Comparison of ENCODE assay signal across 24 cellular contexts in genomic region chr6:135906542-135906941, GRCh38. TPM values are rescaled to one million over a fixed set of nuclear protein-coding genes. Genes with fewer than 3 reads are reported as not detected.
DNase-seq lines count a peak whose midpoint lies in the region; ATAC-seq, FAIRE-seq and TF ChIP-seq lines count a peak whose summit lies in the region.
"Had no signal": no experiment of that assay in that cellular context is flagged by ENCODE, and none has a peak within 500 bp of the region (broad histone marks: within the 10 kb centered on the region; RNA-seq: fewer than 3 reads in every experiment).

No MANE protein-coding gene starts in this region.

- CTCF ChIA-PET in CD8-positive, alpha-beta T cell (lab: Charles Lee): interaction anchor here (0.7 to 5.4 kb wide), 4 partner anchors 15 to 370 kb away, joined by 3 to 114 read pairs (median 6); no protein-coding TSS in a partner anchor

- H3K9ac ChIP-seq in mesenchymal stem cell (ENCODE audit: low read length): no peak overlapping the region

- no peak overlapping the region for H3K27ac Mint-ChIP-seq in CD8-positive, alpha-beta T cell
- H3K27ac Mint-ChIP-seq: activated naive CD8-positive, alpha-beta T cell; activated T-cell treated with anti-CD3 and anti-CD28 coated beads, Interleukin-2, amount 50 U/mL, for 72 hours; T-helper 2 cell treated with Interferon-gamma antibody and Interleukin-4, amounts not matched to agents 5 μg/mL and 100 μg/mL, for 36 hours had no signal

- H3K27ac ChIP-seq in mesenchymal stem cell (ENCODE audit: low read length, poor library complexity, severe bottlenecking): no peak overlapping the region
- H3K27ac ChIP-seq in CD8-positive, alpha-beta T cell (ENCODE audit: low read depth, low read length): no peak overlapping the region
- H3K27ac ChIP-seq: SJCRH30 had no signal

- H3K36me3 ChIP-seq in mesenchymal stem cell (ENCODE audit: control insufficient read depth in 1 of 2, insufficient read depth in 2 of 2, low read depth in 1 of 2, low read length in 2 of 2): no peaks in the 10 kb centered on the region
- no peaks in the 10 kb centered on the region for H3K36me3 ChIP-seq in CD8-positive, alpha-beta T cell (ENCODE audit: insufficient read depth, low read length)
- H3K36me3 ChIP-seq: gastroesophageal sphincter, SJCRH30 had no signal

- ATAC-seq in CD8-positive, alpha-beta T cell: no peak
- ATAC-seq: gastroesophageal sphincter, right cardiac atrium had no signal

- H4K8ac ChIP-seq in mesenchymal stem cell (ENCODE audit: low read length): no peak overlapping the region

- H2BK120ac ChIP-seq in mesenchymal stem cell (ENCODE audit: low read depth, low read length): no peak overlapping the region

- peaks cover 3% of the 10 kb centered on the region for H3K4me1 ChIP-seq in mesenchymal stem cell (ENCODE audit: control insufficient read depth, insufficient read depth, low read depth, low read length)
- H3K4me1 ChIP-seq in CD8-positive, alpha-beta T cell (ENCODE audit: insufficient read depth, low read length): peaks cover 11% of the 10 kb centered on the region

- H2AK5ac ChIP-seq in mesenchymal stem cell (ENCODE audit: low read length, severe bottlenecking): no peak overlapping the region

- H3K14ac ChIP-seq in mesenchymal stem cell (ENCODE audit: low read length in 2 of 2): no peak overlapping the region

- no peaks in the 10 kb centered on the region for H3K36me3 Mint-ChIP-seq in CD8-positive, alpha-beta T cell
- H3K36me3 Mint-ChIP-seq: activated naive CD8-positive, alpha-beta T cell had no signal

- H3K4me1 Mint-ChIP-seq in CD8-positive, alpha-beta T cell (ENCODE audit: low read depth): peaks cover 17% of the 10 kb centered on the region

- no peak overlapping the region for H2BK5ac ChIP-seq in mesenchymal stem cell (ENCODE audit: low read depth, low read length, poor library complexity, severe bottlenecking)

- FAIRE-seq in RCC 7860 (lab: Jason Lieb, UNC): no peak
- FAIRE-seq in H54 (lab: Jason Lieb, UNC): no peak

- H4K91ac ChIP-seq in mesenchymal stem cell (ENCODE audit: low read length): no peak overlapping the region

- H3K4me3 Mint-ChIP-seq in CD8-positive, alpha-beta T cell: no peak overlapping the region
- H3K4me3 Mint-ChIP-seq: activated naive CD8-positive, alpha-beta T cell; activated T-cell treated with anti-CD3 and anti-CD28 coated beads, Interleukin-2, amount 50 U/mL, for 72 hours; T-helper 2 cell treated with Interferon-gamma antibody and Interleukin-4, amounts not matched to agents 5 μg/mL and 100 μg/mL, for 36 hours had no signal

- H3K9me3 ChIP-seq in mesenchymal stem cell (ENCODE audit: control insufficient read depth, low read length): no peaks in the 10 kb centered on the region
- no peaks in the 10 kb centered on the region for H3K9me3 ChIP-seq in CD8-positive, alpha-beta T cell (ENCODE audit: low read length)
- H3K9me3 ChIP-seq: gastroesophageal sphincter, SJCRH30 had no signal

- no peak overlapping the region for H3K23ac ChIP-seq in mesenchymal stem cell (ENCODE audit: low read length in 2 of 2)

- no peak for TF ChIP-seq CTCF in epithelial cell of esophagus (IDR thresholded peaks at IDR 0.05; ENCODE audit: insufficient read depth, low read depth, low read length, missing control alignments)
- TF ChIP-seq CTCF in CD8-positive, alpha-beta T cell (IDR thresholded peaks at IDR 0.05): no peak

- H2AFZ ChIP-seq in mesenchymal stem cell (ENCODE audit: low read depth, low read length): no peak overlapping the region

- no peak overlapping the region for H3K4me3 ChIP-seq in epithelial cell of esophagus (ENCODE audit: low read length)
- no peak overlapping the region for H3K4me3 ChIP-seq in mesenchymal stem cell (ENCODE audit: insufficient read depth in 1 of 2, low read depth in 1 of 2, low read length in 2 of 2)
- no peak overlapping the region for H3K4me3 ChIP-seq in CD8-positive, alpha-beta T cell (ENCODE audit: low read depth, low read length)
- H3K4me3 ChIP-seq: gastroesophageal sphincter, SJCRH30 had no signal

- DNase-seq in EH (ENCODE audit: low read depth) (peak; percentile 77), RPMI7951 (ENCODE audit: low read depth) (peak; percentile 49), epithelial cell of esophagus (ENCODE audit: low read depth) (peak; percentile 63), mesenchymal stem cell (peak; percentile 37), RCC 7860 (ENCODE audit: low spot score) (no peak), H54 (ENCODE audit: insufficient read length, low spot score) (no peak), HuH-7 (ENCODE audit: low spot score) (no peak)
- DNase-seq in CD8-positive, alpha-beta T cell: no peak
- DNase-seq: activated CD4-positive, CD25-positive, alpha-beta regulatory T cell; activated T-cell treated with anti-CD3 and anti-CD28 coated beads, Interleukin-2, amount 50 U/mL, for 72 hours; central memory CD4-positive, alpha-beta T cell; DND-41; effector CD8-positive, alpha-beta T cell; GOT3; KBM-7; NCI-H1930; NCI-H510A; occipital lobe; right cardiac atrium; SJCRH30; stimulated activated naive CD4-positive, alpha-beta T cell treated with Interleukin-2 at 50 U/mL for 16 hours had no signal

- H3K79me1 ChIP-seq in mesenchymal stem cell (replicated peaks; ENCODE audit: low read length, poor library complexity, severe bottlenecking): peaks cover 1% of the 10 kb centered on the region

- no peak overlapping the region for H2BK15ac ChIP-seq in mesenchymal stem cell (ENCODE audit: low read depth, poor library complexity, severe bottlenecking)

- no peak overlapping the region for H3K4me2 ChIP-seq in mesenchymal stem cell (ENCODE audit: low read length, poor library complexity, severe bottlenecking)

- no CpG with 5 or more reads among the region's 3 CpGs for WGBS in mesenchymal stem cell

- TF ChIP-seq POLR2A in H54 (IDR thresholded peaks at IDR 0.05; ENCODE audit: low read depth, low read length): no peak

- H3K4ac ChIP-seq in mesenchymal stem cell (ENCODE audit: low read depth in 1 of 2, low read length in 2 of 2): no peak overlapping the region

- no peaks in the 10 kb centered on the region for H3K27me3 Mint-ChIP-seq in CD8-positive, alpha-beta T cell (ENCODE audit: low read depth)
- H3K27me3 Mint-ChIP-seq: activated naive CD8-positive, alpha-beta T cell had no signal

- H3K27me3 ChIP-seq in mesenchymal stem cell (ENCODE audit: control insufficient read depth in 1 of 2, insufficient read depth in 1 of 2, low read length in 2 of 2): no peaks in the 10 kb centered on the region
- no peaks in the 10 kb centered on the region for H3K27me3 ChIP-seq in CD8-positive, alpha-beta T cell (ENCODE audit: insufficient read depth, low read length)
- H3K27me3 ChIP-seq: gastroesophageal sphincter, SJCRH30 had no signal

- no peak overlapping the region for H3K18ac ChIP-seq in mesenchymal stem cell (ENCODE audit: low read depth in 1 of 2, low read length in 2 of 2)

- H2BK12ac ChIP-seq in mesenchymal stem cell (ENCODE audit: low read length in 2 of 2): no peak overlapping the region

- no peaks in the 10 kb centered on the region for H3K9me3 Mint-ChIP-seq in CD8-positive, alpha-beta T cell
- H3K9me3 Mint-ChIP-seq: activated T-cell treated with anti-CD3 and anti-CD28 coated beads, Interleukin-2, amount 50 U/mL, for 72 hours; T-helper 2 cell treated with Interferon-gamma antibody and Interleukin-4, amounts not matched to agents 5 μg/mL and 100 μg/mL, for 36 hours had no signal

- POLR2A ChIA-PET in CD8-positive, alpha-beta T cell (lab: Charles Lee): no interaction called here

- intact Hi-C loops in CD8-positive, alpha-beta T cell (cut with DNase I, micrococcal nuclease): no loop called here

RNA-seq across cellular contexts. Expression of gene PDE7B, which starts 55.0 kb away (rescaled TPM):
- total RNA-seq in RPMI7951 (2014; rRNA removed; shearing (Covaris generic)): 4.5 and 4.9 TPM in 2 replicates
- polyA plus RNA-seq in mesenchymal stem cell (2013, experiment 1 of 2): 0.98 TPM
- polyA plus RNA-seq in mesenchymal stem cell (2013, experiment 2 of 2): 1.4 TPM
- total RNA-seq in CD8-positive, alpha-beta T cell: under 1 TPM; 0.11 to 0.22 TPM

Comparison
In these comparisons a context has a peak if more than half of its experiments do, and no peak if none do; other contexts are left out.
1. DNase-seq: peak in EH (single experiment), RPMI7951 (single experiment), epithelial cell of esophagus (single experiment) and mesenchymal stem cell (single experiment); none in RCC 7860 (single experiment), H54 (single experiment), HuH-7 (single experiment) and CD8-positive, alpha-beta T cell (0 of 7).